Comparison of ENCODE assay signal across 8 cellular contexts in the genomic region with DNA sequence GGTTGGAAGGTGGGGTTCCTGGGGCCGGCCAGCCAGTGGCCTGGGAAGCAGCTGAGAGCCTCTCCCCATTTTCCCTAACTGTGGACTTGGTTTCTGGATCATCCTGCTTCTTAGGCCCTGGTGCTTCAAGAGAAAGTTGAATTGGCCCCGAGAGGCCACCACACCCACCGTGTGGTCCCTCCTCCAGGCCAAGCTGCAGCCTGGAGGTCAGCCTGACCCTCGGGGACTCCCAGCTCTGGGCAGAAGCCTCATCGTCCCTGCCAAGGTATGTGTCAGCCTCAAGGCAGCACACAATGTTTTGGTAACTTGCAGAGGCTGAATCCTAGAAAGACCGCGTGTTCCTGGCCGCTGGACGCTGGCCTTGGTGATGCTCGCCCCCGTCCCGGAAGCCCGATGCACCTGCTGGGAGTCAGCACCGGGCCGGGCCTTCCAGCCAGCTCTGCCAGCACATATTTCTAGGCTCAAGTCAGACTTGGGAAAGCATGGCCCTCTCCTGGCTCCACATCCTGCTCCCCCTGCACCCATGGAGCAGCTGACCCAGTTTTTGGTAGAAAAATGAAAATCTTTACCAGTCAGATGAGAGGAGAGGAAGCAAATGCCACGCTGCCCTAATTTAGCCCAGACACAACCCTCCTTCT.
DNase-seq lines count a peak whose midpoint lies in the region; ATAC-seq, FAIRE-seq and TF ChIP-seq lines count a peak whose summit lies in the region.

No MANE protein-coding gene starts in this region.

- WGBS in pancreas, 2 donors: 70 to 81% methylated on average over 16 of the region's 16 CpGs

- intact Hi-C loops in CD4-positive, alpha-beta memory T cell (cut with micrococcal nuclease): loop anchor here (2.0 to 5.0 kb wide), 2 partner anchors 73 to 131 kb away; partner anchors contain the start of gene ACTR2
- intact Hi-C loops in pancreas (cut with DNase I): no loop called here

- H3K4me1 Mint-ChIP-seq in CD4-positive, alpha-beta memory T cell: peaks cover 20 to 50% (median 34%) of the 10 kb centered on the region in 4 donors

- no peaks in the 10 kb centered on the region for H3K36me3 ChIP-seq in CD4-positive, alpha-beta memory T cell (ENCODE audit: insufficient read depth, low read length)
- H3K36me3 ChIP-seq in SK-N-MC (ENCODE audit: insufficient read depth, low read length) (no peaks in the 10 kb centered on the region), pancreas (no peaks in the 10 kb centered on the region)

- TF ChIP-seq CTCF in fibroblast of the aortic adventitia (IDR thresholded peaks at IDR 0.05; ENCODE audit: insufficient read depth, low read length) (no peak), pancreas (IDR thresholded peaks at IDR 0.05) (no peak)

- ATAC-seq in pancreas (peak in 3 of 4 donors; percentile 32 to 68 (median 68)), HG03378 (IDR thresholded peaks at IDR 0.05; ENCODE audit: unreplicated experiment) (no peak)

- peaks cover 36% of the 10 kb centered on the region for H3K4me1 ChIP-seq in CD4-positive, alpha-beta memory T cell (ENCODE audit: insufficient read depth, low read length)
- H3K4me1 ChIP-seq in pancreas: no peaks in the 10 kb centered on the region

- CTCF ChIA-PET in CD4-positive, alpha-beta memory T cell (lab: Charles Lee; ENCODE audit: partially characterized antibody): interaction anchor here (1.0 kb wide), 2 partner anchors 26 to 48 kb away, joined by 3 to 4 read pairs; no protein-coding TSS in a partner anchor

- H3K9me3 Mint-ChIP-seq in CD4-positive, alpha-beta memory T cell: peaks cover 0 to 3% (median 0%) of the 10 kb centered on the region in 8 donors

- H3K27me3 Mint-ChIP-seq in CD4-positive, alpha-beta memory T cell: peaks cover 0 to 2% of the 10 kb centered on the region in 2 donors

- peak overlapping the region in 7 of 8 donors; percentile 74 to 91 (median 86) for H3K4me3 Mint-ChIP-seq in CD4-positive, alpha-beta memory T cell

- peak overlapping the region; percentile 46 for H3K9ac ChIP-seq in SK-N-MC (ENCODE audit: insufficient read length)

- H3K9me3 ChIP-seq in CD4-positive, alpha-beta memory T cell (ENCODE audit: control insufficient read depth in 1 of 2, low read length in 2 of 2): no peaks in the 10 kb centered on the region
- H3K9me3 ChIP-seq in SK-N-MC (ENCODE audit: low read depth, low read length) (no peaks in the 10 kb centered on the region), pancreas (no peaks in the 10 kb centered on the region)

- H3K4me3 ChIP-seq in CD4-positive, alpha-beta memory T cell (ENCODE audit: low read length in 2 of 2): peak overlapping the region in 1 of 2 donors; percentile 26
- H3K4me3 ChIP-seq in SK-N-MC: peak overlapping the region; percentile 58
- peak overlapping the region; percentile 17 for H3K4me3 ChIP-seq in fibroblast of the aortic adventitia (ENCODE audit: low read depth, low read length)
- H3K4me3 ChIP-seq in pancreas: no peak overlapping the region

- no peak for FAIRE-seq in pancreas (lab: Jason Lieb, UNC)

- no peaks in the 10 kb centered on the region for H3K36me3 Mint-ChIP-seq in CD4-positive, alpha-beta memory T cell

- no peak for DNase-seq in CD4-positive, alpha-beta memory T cell
- DNase-seq in SK-N-MC (ENCODE audit: low read depth, low spot score) (no peak), fibroblast of the aortic adventitia (ENCODE audit: low read depth) (peak; percentile 88), pancreas (peak in 3 of 6 donors; percentile 25 to 59 (median 38)), GM19238 (ENCODE audit: insufficient read length, low spot score) (no peak)
- DNase-seq in stimulated activated CD4-positive, alpha-beta T cell treated with anti-CD3 and anti-CD28 coated beads, Interleukin-4, amount 100 ng/mL, for 1 hour: no peak
- no peak for DNase-seq in activated effector memory CD4-positive, alpha-beta T cell treated with Interleukin-2 at 50 U/mL for 16 hours

- no peaks in the 10 kb centered on the region for H3K27me3 ChIP-seq in CD4-positive, alpha-beta memory T cell (ENCODE audit: insufficient read depth, low read length)
- H3K27me3 ChIP-seq in pancreas: no peaks in the 10 kb centered on the region

- H3K27ac Mint-ChIP-seq in CD4-positive, alpha-beta memory T cell: peak overlapping the region in 5 of 7 donors; percentile 32 to 94 (median 91)

- no peak overlapping the region for H3K27ac ChIP-seq in CD4-positive, alpha-beta memory T cell (ENCODE audit: low read depth, low read length)
- peak overlapping the region; percentile 85 for H3K27ac ChIP-seq in SK-N-MC
- H3K27ac ChIP-seq in pancreas: no peak overlapping the region

- POLR2A ChIA-PET in CD4-positive, alpha-beta memory T cell (lab: Charles Lee; ENCODE audit: partially characterized antibody): interaction anchor here (0.5 to 1.8 kb wide), 5 partner anchors 20 to 79 kb away, joined by 3 to 7 read pairs (median 4); partner anchors contain the start of gene ACTR2

Comparison
In these comparisons a context has a peak if more than half of its experiments do, and no peak if none do; other contexts are left out.
1. H3K4me3 ChIP-seq: peak in SK-N-MC (single experiment) and fibroblast of the aortic adventitia (single experiment); none in pancreas (0 of 4).